ENCODE assay signal across 23 cellular contexts in the genomic region with DNA sequence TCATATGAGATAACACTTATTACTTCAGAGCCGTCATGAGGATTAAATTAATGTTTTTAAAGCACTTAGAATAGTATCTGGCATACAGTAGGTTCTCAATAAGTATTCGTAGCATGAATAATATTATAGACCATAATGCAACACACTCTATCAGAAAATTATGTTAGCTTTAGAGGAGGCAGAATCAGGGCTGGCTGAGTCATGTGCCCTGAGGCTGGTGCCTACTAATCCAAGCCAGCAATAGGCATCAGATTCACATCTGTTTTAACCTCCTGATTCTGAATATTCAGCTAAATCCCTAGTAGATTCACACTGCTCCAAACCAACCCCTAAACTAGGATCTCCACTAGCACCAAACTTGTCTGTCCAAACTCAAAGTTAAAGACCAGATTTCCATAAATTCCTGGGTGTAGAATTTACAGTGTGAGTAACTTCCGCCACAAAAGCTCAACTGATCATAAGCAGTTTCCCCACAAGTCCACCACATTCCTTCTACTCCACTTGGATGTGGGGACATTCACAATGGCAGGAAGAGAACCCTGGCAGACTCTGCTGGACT.
A peak's percentile ranks its signal among the peaks of the same experiment; 100 is the strongest.
DNase-seq lines count a peak whose midpoint lies in the region; ATAC-seq and TF ChIP-seq lines count a peak whose summit lies in the region.
"Had no signal": no experiment of that assay in that cellular context is flagged by ENCODE, and none has a peak within 500 bp of the region (broad histone marks: within the 10 kb centered on the region; RNA-seq: fewer than 3 reads in every experiment).

No MANE protein-coding gene starts in this region.

- H3K4me3 Mint-ChIP-seq in chondrocyte (ENCODE audit: unreplicated experiment): no peak overlapping the region
- no peak overlapping the region for H3K4me3 Mint-ChIP-seq in activated T-helper 17 cell treated with anti-CD3 and anti-CD28 coated beads, Interleukin-2, amount 50 U/mL, for 72 hours
- H3K4me3 Mint-ChIP-seq: activated CD8-positive, alpha-beta memory T cell treated with anti-CD3 and anti-CD28 coated beads, Interleukin-2, amount 10 ng/mL, durations not matched to agents 7 days and 5 days; activated naive CD8-positive, alpha-beta T cell; activated T-helper 1 cell treated with anti-CD3 and anti-CD28 coated beads, Interleukin-12 subunit alpha, Interleukin-12 subunit beta, Interleukin-2, Interleukin-4 antibody, amounts not matched to agents 30 ng/mL and 10 ng/mL and 1 ng/mL, durations not matched to agents 14 hours and 24 hours and 36 hours; dendritic cell treated with granulocyte-macrophage colony-stimulating factor and Interleukin-4, amounts not matched to agents 40 ng/mL and 50 ng/mL, for 4 days; nephron had no signal

- peak overlapping the region; percentile 13 for H3K27ac Mint-ChIP-seq in chondrocyte (ENCODE audit: unreplicated experiment)
- no peak overlapping the region for H3K27ac Mint-ChIP-seq in activated T-helper 17 cell treated with anti-CD3 and anti-CD28 coated beads, Interleukin-2, amount 50 U/mL, for 72 hours
- H3K27ac Mint-ChIP-seq: activated CD8-positive, alpha-beta memory T cell treated with anti-CD3 and anti-CD28 coated beads, Interleukin-2, amount 10 ng/mL, durations not matched to agents 7 days and 5 days; activated naive CD8-positive, alpha-beta T cell; activated T-helper 1 cell treated with anti-CD3 and anti-CD28 coated beads, Interleukin-12 subunit alpha, Interleukin-12 subunit beta, Interleukin-2, Interleukin-4 antibody, amounts not matched to agents 30 ng/mL and 10 ng/mL and 1 ng/mL, durations not matched to agents 14 hours and 24 hours and 36 hours; dendritic cell treated with granulocyte-macrophage colony-stimulating factor and Interleukin-4, amounts not matched to agents 40 ng/mL and 50 ng/mL, for 4 days; nephron had no signal

- H3K27me3 Mint-ChIP-seq in chondrocyte (ENCODE audit: low read depth): no peaks in the 10 kb centered on the region
- H3K27me3 Mint-ChIP-seq in activated T-helper 17 cell treated with anti-CD3 and anti-CD28 coated beads, Interleukin-2, amount 50 U/mL, for 72 hours: peaks cover 19% of the 10 kb centered on the region
- H3K27me3 Mint-ChIP-seq: activated naive CD8-positive, alpha-beta T cell had no signal

- peaks cover 36% of the 10 kb centered on the region for H3K4me1 Mint-ChIP-seq in chondrocyte (ENCODE audit: low read depth)
- no peaks in the 10 kb centered on the region for H3K4me1 Mint-ChIP-seq in activated T-helper 17 cell treated with anti-CD3 and anti-CD28 coated beads, Interleukin-2, amount 50 U/mL, for 72 hours
- H3K4me1 Mint-ChIP-seq: activated CD8-positive, alpha-beta memory T cell treated with anti-CD3 and anti-CD28 coated beads, Interleukin-2, amount 10 ng/mL, durations not matched to agents 7 days and 5 days had no signal

- TF ChIP-seq CTCF in chondrocyte (IDR thresholded peaks at IDR 0.05): no peak

- H3K36me3 Mint-ChIP-seq in chondrocyte (ENCODE audit: low read depth): peaks cover 3% of the 10 kb centered on the region
- no peaks in the 10 kb centered on the region for H3K36me3 Mint-ChIP-seq in activated T-helper 17 cell treated with anti-CD3 and anti-CD28 coated beads, Interleukin-2, amount 50 U/mL, for 72 hours (ENCODE audit: low read depth)
- H3K36me3 Mint-ChIP-seq: activated CD8-positive, alpha-beta memory T cell treated with anti-CD3 and anti-CD28 coated beads, Interleukin-2, amount 10 ng/mL, durations not matched to agents 7 days and 5 days had no signal

- peaks cover 20% of the 10 kb centered on the region for H3K9me3 Mint-ChIP-seq in chondrocyte (ENCODE audit: low read depth)
- peaks cover 3% of the 10 kb centered on the region for H3K9me3 Mint-ChIP-seq in activated T-helper 17 cell treated with anti-CD3 and anti-CD28 coated beads, Interleukin-2, amount 50 U/mL, for 72 hours

- DNase-seq in Daoy (ENCODE audit: low read depth) (peak; percentile 67), RPMI7951 (ENCODE audit: low read depth) (peak; percentile 63), chondrocyte (ENCODE audit: low spot score) (no peak), myocyte (ENCODE audit: low read depth) (peak; percentile 35), NCI-H2081 treated with DMSO at 0.1 percent for 48 hours (lab: John Stamatoyannopoulos, UW) (no peak)
- DNase-seq: activated CD4-positive, alpha-beta T cell treated with anti-CD3 and anti-CD28 coated beads for 48 hours; activated CD8-positive, alpha-beta memory T cell treated with anti-CD3 and anti-CD28 coated beads, Interleukin-2, amount 10 ng/mL, durations not matched to agents 7 days and 5 days; brain microvascular endothelial cell; left colon; NCI-H1417 treated with DMSO at 0.1 percent for 48 hours; posterior cingulate gyrus; Right ventricle myocardium superior; stimulated activated CD4-positive, alpha-beta T cell treated with anti-CD3 and anti-CD28 coated beads, Interleukin-2, amount 100 ng/mL, for 48 hours; stimulated activated naive CD4-positive, alpha-beta T cell treated with Interleukin-2 at 50 U/mL for 16 hours; T-helper 1 cell; thyroid gland had no signal

- ATAC-seq in GM21717 (IDR thresholded peaks at IDR 0.05; ENCODE audit: unreplicated experiment) (no peak), GM18907 (IDR thresholded peaks at IDR 0.05; ENCODE audit: unreplicated experiment) (no peak)
- ATAC-seq in activated T-helper 17 cell treated with anti-CD3 and anti-CD28 coated beads, Interleukin-2, amount 50 U/mL, for 72 hours (replicated peaks): no peak
- ATAC-seq: activated CD8-positive, alpha-beta memory T cell treated with anti-CD3 and anti-CD28 coated beads, Interleukin-2, amount 10 ng/mL, durations not matched to agents 7 days and 5 days; left colon had no signal

Comparison
In these comparisons a context has a peak if more than half of its experiments do, and no peak if none do; other contexts are left out.
1. DNase-seq: peak in Daoy (single experiment), RPMI7951 (single experiment) and myocyte (single experiment); none in chondrocyte (single experiment) and NCI-H2081 treated with DMSO at 0.1 percent for 48 hours (single experiment).